In genomic region chr7:121395494-121395960, GRCh38 we compare ENCODE assay signal across 8 cellular contexts.
A peak's percentile ranks its signal among the peaks of the same experiment; 100 is the strongest.
DNase-seq lines count a peak whose midpoint lies in the region; ATAC-seq and TF ChIP-seq lines count a peak whose summit lies in the region.

No MANE protein-coding gene starts in this region.

- H3K27ac ChIP-seq in effector memory CD4-positive, alpha-beta T cell (ENCODE audit: insufficient read depth, low read length, poor library complexity, severe bottlenecking) = peak overlapping the region; percentile 68
- peak overlapping the region; percentile 48 for H3K27ac ChIP-seq in muscle layer of colon (ENCODE audit: low read depth, low read length)

- TF ChIP-seq CTCF in GM10248 (IDR thresholded peaks at IDR 0.05; ENCODE audit: control extremely low read depth, extremely low read depth, low read depth, missing control alignments) = no peak

- ATAC-seq in GM21723 (IDR thresholded peaks at IDR 0.05; ENCODE audit: unreplicated experiment) = peak; percentile 47

- no peaks in the 10 kb centered on the region for H3K27me3 ChIP-seq in effector memory CD4-positive, alpha-beta T cell (replicated peaks; ENCODE audit: control insufficient read depth, insufficient read depth, low read length, poor library complexity, severe bottlenecking)
- no peaks in the 10 kb centered on the region for H3K27me3 ChIP-seq in muscle layer of colon (ENCODE audit: control insufficient read depth in 1 of 2, insufficient read depth in 2 of 2, low read length in 2 of 2)

- no peaks in the 10 kb centered on the region for H3K9me3 ChIP-seq in effector memory CD4-positive, alpha-beta T cell (ENCODE audit: control insufficient read depth, low read length)
- no peaks in the 10 kb centered on the region for H3K9me3 ChIP-seq in muscle layer of colon (ENCODE audit: low read length)

- CTCF ChIA-PET in GM10248 (lab: Yijun Ruan, JAX) = interaction anchor here (1.0 to 6.5 kb wide), 32 partner anchors 9 to 599 kb away, joined by 3 to 158 read pairs (median 6); no protein-coding TSS in a partner anchor

- H3K36me3 ChIP-seq in effector memory CD4-positive, alpha-beta T cell (ENCODE audit: control insufficient read depth, insufficient read depth, low read length) = no peaks in the 10 kb centered on the region
- H3K36me3 ChIP-seq in muscle layer of colon (ENCODE audit: insufficient read depth, low read length) = no peaks in the 10 kb centered on the region

- peak overlapping the region; percentile 88 for H3K4me3 ChIP-seq in effector memory CD4-positive, alpha-beta T cell (ENCODE audit: insufficient read depth, low read depth, low read length, poor library complexity, severe bottlenecking)
- peak overlapping the region; percentile 82 to 87 for H3K4me3 ChIP-seq in muscle layer of colon (ENCODE audit: low read depth in 1 of 2, low read length in 2 of 2)

- TF ChIP-seq EP300 in Ishikawa (IDR thresholded peaks at IDR 0.05; ENCODE audit: borderline replicate concordance) = no peak

- peak; percentile 19 for DNase-seq in GM10248 (ENCODE audit: extremely low spot score)
- peak; percentile 29 for DNase-seq in activated CD4-positive, alpha-beta T cell treated with anti-CD3 and anti-CD28 coated beads for 1 hour
- peak; percentile 30 to 36 (median 34) for DNase-seq in effector memory CD4-positive, alpha-beta T cell
- peak; percentile 40 for DNase-seq in stimulated activated naive CD4-positive, alpha-beta T cell treated with Interleukin-2 at 50 U/mL for 16 hours (lab: John Stamatoyannopoulos, UW)
- DNase-seq in foreskin melanocyte = no peak

- POLR2A ChIA-PET in GM10248 (lab: Yijun Ruan, JAX) = interaction anchor here (0.6 to 2.1 kb wide), 5 partner anchors 10 to 445 kb away, joined by 5 to 8 read pairs (median 7); partner anchors contain the start of gene ING3

- H3K4me1 ChIP-seq in effector memory CD4-positive, alpha-beta T cell (ENCODE audit: control insufficient read depth, insufficient read depth, low read length, poor library complexity, severe bottlenecking) = no peaks in the 10 kb centered on the region
- peaks cover 12% of the 10 kb centered on the region for H3K4me1 ChIP-seq in muscle layer of colon (ENCODE audit: insufficient read depth, low read length)

- peak overlapping the region; percentile 66 for H3K9ac ChIP-seq in muscle layer of colon (ENCODE audit: low read length)

- TF ChIP-seq RAD21 in Ishikawa (IDR thresholded peaks at IDR 0.05; ENCODE audit: low read depth) = no peak

TF ChIP-seq in Ishikawa, 13 proteins besides CTCF, POLR2A, EP300 and RAD21:
- TF ChIP-seq TEAD4 (IDR thresholded peaks at IDR 0.05) (peak; percentile 70), ZBTB7A (IDR thresholded peaks at IDR 0.05; ENCODE audit: low read depth) (no peak)
